Comparison of ENCODE assay signal across 15 cellular contexts in genomic region chr13:39516140-39516539, GRCh38.
DNase-seq lines count a peak whose midpoint lies in the region; ATAC-seq and TF ChIP-seq lines count a peak whose summit lies in the region.
"Had no signal": no experiment of that assay in that cellular context is flagged by ENCODE, and none has a peak within 500 bp of the region (broad histone marks: within the 10 kb centered on the region; RNA-seq: fewer than 3 reads in every experiment).

No MANE protein-coding gene starts in this region.

- H4K5ac ChIP-seq in mesendoderm (ENCODE audit: low read length): no peak overlapping the region

- no peak overlapping the region for H2BK5ac ChIP-seq in mesendoderm (ENCODE audit: low read length)

- H3K4me3 Mint-ChIP-seq in chondrocyte (ENCODE audit: unreplicated experiment): peak overlapping the region; percentile 25
- H3K4me3 Mint-ChIP-seq: B cell; T-helper 2 cell treated with Interferon-gamma antibody and Interleukin-4, amounts not matched to agents 5 μg/mL and 100 μg/mL, for 36 hours had no signal

- H3K9me3 Mint-ChIP-seq in chondrocyte (ENCODE audit: low read depth): no peaks in the 10 kb centered on the region
- H3K9me3 Mint-ChIP-seq: T-helper 2 cell treated with Interferon-gamma antibody and Interleukin-4, amounts not matched to agents 5 μg/mL and 100 μg/mL, for 36 hours had no signal

- DNase-seq in AG20443 (ENCODE audit: low spot score) (peak; percentile 32), NCI-H146 treated with DMSO at 0.1 percent for 48 hours (lab: John Stamatoyannopoulos, UW; ENCODE audit: unreplicated experiment) (peak; percentile 43), chondrocyte (ENCODE audit: low spot score) (no peak), medulla oblongata (ENCODE audit: extremely low spot score) (peak; percentile 33), mesendoderm (no peak), NOMO-1 treated with DMSO at 0.1 percent for 48 hours (lab: John Stamatoyannopoulos, UW; ENCODE audit: unreplicated experiment) (no peak)
- DNase-seq in stimulated activated CD8-positive, alpha-beta memory T cell treated with anti-CD3 and anti-CD28 coated beads, Interleukin-4, amount 100 ng/mL, for 48 hours: no peak
- DNase-seq: DMS79 treated with DMSO at 0.1 percent for 48 hours; MM.1S; NCI-H526; stimulated activated CD4-positive, alpha-beta T cell treated with anti-CD3 and anti-CD28 coated beads, Interleukin-2, amount 100 ng/mL, for 24 hours; transverse colon had no signal

- H3K4me1 Mint-ChIP-seq in chondrocyte (ENCODE audit: low read depth): peaks cover 42% of the 10 kb centered on the region
- H3K4me1 Mint-ChIP-seq: B cell had no signal

- ATAC-seq in esophagus mucosa: no peak

- H3K56ac ChIP-seq in mesendoderm (ENCODE audit: low read length): no peak overlapping the region

- no CpG with 5 or more reads among the region's 6 CpGs for WGBS in mesendoderm (ENCODE audit: extremely low coverage, insufficient coverage, low lambda C conversion rate)

- no peak overlapping the region for H4K8ac ChIP-seq in mesendoderm (ENCODE audit: low read depth, low read length)

- no peak overlapping the region for H3K23ac ChIP-seq in mesendoderm (ENCODE audit: low read length)

- peak overlapping the region; percentile 75 for H3K27ac Mint-ChIP-seq in chondrocyte (ENCODE audit: unreplicated experiment)
- H3K27ac Mint-ChIP-seq: B cell; T-helper 2 cell treated with Interferon-gamma antibody and Interleukin-4, amounts not matched to agents 5 μg/mL and 100 μg/mL, for 36 hours had no signal

- no peak overlapping the region for H2AK5ac ChIP-seq in mesendoderm (ENCODE audit: low read length)

- H3K27me3 ChIP-seq in mesendoderm (ENCODE audit: insufficient read depth, low read length, poor library complexity): no peaks in the 10 kb centered on the region
- H3K27me3 ChIP-seq: transverse colon had no signal

- no peaks in the 10 kb centered on the region for H3K79me2 ChIP-seq in mesendoderm (ENCODE audit: control insufficient read depth, insufficient read depth, low read length)

- no peak overlapping the region for H2BK120ac ChIP-seq in mesendoderm (ENCODE audit: low read depth, low read length)

- peaks cover 8% of the 10 kb centered on the region for H3K4me1 ChIP-seq in mesendoderm (ENCODE audit: control insufficient read depth, low read depth, low read length)

- H2BK15ac ChIP-seq in mesendoderm (replicated peaks; ENCODE audit: low read depth): no peak overlapping the region

- H3K4ac ChIP-seq in mesendoderm (ENCODE audit: low read depth, low read length): no peak overlapping the region

- H3K18ac ChIP-seq in mesendoderm (ENCODE audit: low read length): no peak overlapping the region

- H3K4me3 ChIP-seq in mesendoderm (ENCODE audit: low read length): no peak overlapping the region
- H3K4me3 ChIP-seq: transverse colon had no signal

- TF ChIP-seq CTCF in chondrocyte (IDR thresholded peaks at IDR 0.05): no peak

- H3K27ac ChIP-seq in mesendoderm (ENCODE audit: low read depth, low read length): no peak overlapping the region
- H3K27ac ChIP-seq: transverse colon had no signal

- no peaks in the 10 kb centered on the region for H3K27me3 Mint-ChIP-seq in chondrocyte (ENCODE audit: low read depth)

- H3K79me1 ChIP-seq in mesendoderm (ENCODE audit: low read length): no peaks in the 10 kb centered on the region

- H3K36me3 Mint-ChIP-seq in chondrocyte (ENCODE audit: low read depth): no peaks in the 10 kb centered on the region

- H3K9ac ChIP-seq in mesendoderm (ENCODE audit: low read length): no peak overlapping the region

- H3K36me3 ChIP-seq in mesendoderm (ENCODE audit: control insufficient read depth, insufficient read depth, low read length): no peaks in the 10 kb centered on the region
- H3K36me3 ChIP-seq: transverse colon had no signal

- H3K4me2 ChIP-seq in mesendoderm (ENCODE audit: low read length): no peak overlapping the region

Comparison
In these comparisons a context has a peak if more than half of its experiments do, and no peak if none do; other contexts are left out.
1. DNase-seq: peak in AG20443 (single experiment), NCI-H146 treated with DMSO at 0.1 percent for 48 hours (single experiment) and medulla oblongata (single experiment); none in chondrocyte (single experiment), mesendoderm (single experiment), stimulated activated CD8-positive, alpha-beta memory T cell treated with anti-CD3 and anti-CD28 coated beads, Interleukin-4, amount 100 ng/mL, for 48 hours (single experiment) and NOMO-1 treated with DMSO at 0.1 percent for 48 hours (single experiment).